22 cellular contexts compared by ENCODE assay signal in the genomic region with DNA sequence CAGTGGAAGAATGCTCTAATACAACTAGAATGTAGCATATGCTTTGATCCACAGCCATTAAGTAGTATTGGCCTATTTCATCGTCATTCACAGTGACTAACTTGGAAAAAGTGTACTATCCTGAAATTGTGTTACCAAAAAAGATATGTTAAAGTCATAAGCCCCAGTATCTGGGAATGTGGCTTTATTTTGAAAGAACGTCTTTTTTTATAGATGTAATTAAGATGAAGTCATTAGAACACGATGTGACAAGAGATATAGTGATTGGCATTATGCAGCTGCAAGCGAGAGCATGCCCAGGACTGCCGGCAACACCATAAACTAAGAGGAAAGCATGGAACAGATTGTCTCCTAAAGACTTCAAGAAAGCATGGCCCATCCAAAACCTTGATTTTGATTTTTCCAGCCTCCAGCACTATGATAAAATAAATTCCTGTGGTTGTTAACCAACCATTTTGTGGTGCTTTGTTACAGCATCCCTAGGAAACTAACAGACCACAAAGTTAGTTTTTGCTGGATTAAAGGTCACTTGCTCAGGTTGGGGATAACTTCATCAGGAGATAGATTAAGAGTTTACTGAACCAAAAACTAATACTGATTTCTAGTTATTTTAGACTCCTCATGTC.
"Had no signal": no experiment of that assay in that cellular context is flagged by ENCODE, and none has a peak within 500 bp of the region (broad histone marks: within the 10 kb centered on the region; RNA-seq: fewer than 3 reads in every experiment).

No MANE protein-coding gene starts in this region.

- H3K27ac ChIP-seq: colonic mucosa, esophagus muscularis mucosa, psoas muscle, right atrium auricular region, thyroid gland, upper lobe of right lung, WERI-Rb-1 had no signal

- H3K27ac Mint-ChIP-seq: activated CD4-positive, alpha-beta T cell treated with anti-CD3 and anti-CD28 coated beads, Interleukin-2, amount 10 ng/mL, durations not matched to agents 7 days and 5 days; activated CD8-positive, alpha-beta memory T cell treated with anti-CD3 and anti-CD28 coated beads, Interleukin-2, amount 10 ng/mL, durations not matched to agents 7 days and 5 days; activated CD8-positive, alpha-beta T cell treated with anti-CD3 and anti-CD28 coated beads for 36 hours; activated naive CD4-positive, alpha-beta T cell treated with anti-CD3 and anti-CD28 coated beads, Interleukin-2, amount 10 ng/mL, durations not matched to agents 7 days and 5 days; mesothelial cell of epicardium; natural killer cell; stimulated activated naive CD8-positive, alpha-beta T cell treated with anti-CD3 and anti-CD28 coated beads, Interleukin-15, Interleukin-2, amounts not matched to agents 100 ng/mL and 50 ng/mL, for 24 hours had no signal

- H3K4me3 ChIP-seq: colonic mucosa, esophagus muscularis mucosa, lung, psoas muscle, right atrium auricular region, thyroid gland, upper lobe of right lung had no signal

- H3K27me3 ChIP-seq: colonic mucosa, esophagus muscularis mucosa, right atrium auricular region, thyroid gland, upper lobe of right lung had no signal

- H3K4me1 ChIP-seq: colonic mucosa, esophagus muscularis mucosa, psoas muscle, right atrium auricular region, thyroid gland, upper lobe of right lung had no signal

- H3K4me3 Mint-ChIP-seq: activated CD4-positive, alpha-beta T cell treated with anti-CD3 and anti-CD28 coated beads, Interleukin-2, amount 10 ng/mL, durations not matched to agents 7 days and 5 days; activated CD8-positive, alpha-beta memory T cell treated with anti-CD3 and anti-CD28 coated beads, Interleukin-2, amount 10 ng/mL, durations not matched to agents 7 days and 5 days; activated CD8-positive, alpha-beta T cell treated with anti-CD3 and anti-CD28 coated beads for 36 hours; activated naive CD4-positive, alpha-beta T cell treated with anti-CD3 and anti-CD28 coated beads, Interleukin-2, amount 10 ng/mL, durations not matched to agents 7 days and 5 days; mesothelial cell of epicardium; natural killer cell; stimulated activated naive CD8-positive, alpha-beta T cell treated with anti-CD3 and anti-CD28 coated beads, Interleukin-15, Interleukin-2, amounts not matched to agents 100 ng/mL and 50 ng/mL, for 24 hours had no signal

- H3K4me1 Mint-ChIP-seq: activated CD4-positive, alpha-beta T cell treated with anti-CD3 and anti-CD28 coated beads, Interleukin-2, amount 10 ng/mL, durations not matched to agents 7 days and 5 days; activated CD8-positive, alpha-beta memory T cell treated with anti-CD3 and anti-CD28 coated beads, Interleukin-2, amount 10 ng/mL, durations not matched to agents 7 days and 5 days; activated naive CD4-positive, alpha-beta T cell treated with anti-CD3 and anti-CD28 coated beads, Interleukin-2, amount 10 ng/mL, durations not matched to agents 7 days and 5 days; mesothelial cell of epicardium; natural killer cell had no signal

- H3K27me3 Mint-ChIP-seq: activated CD4-positive, alpha-beta T cell treated with anti-CD3 and anti-CD28 coated beads, Interleukin-2, amount 10 ng/mL, durations not matched to agents 7 days and 5 days; activated CD8-positive, alpha-beta memory T cell treated with anti-CD3 and anti-CD28 coated beads, Interleukin-2, amount 10 ng/mL, durations not matched to agents 7 days and 5 days; activated CD8-positive, alpha-beta T cell treated with anti-CD3 and anti-CD28 coated beads for 36 hours; activated naive CD4-positive, alpha-beta T cell treated with anti-CD3 and anti-CD28 coated beads, Interleukin-2, amount 10 ng/mL, durations not matched to agents 7 days and 5 days; stimulated activated naive CD8-positive, alpha-beta T cell treated with anti-CD3 and anti-CD28 coated beads, Interleukin-15, Interleukin-2, amounts not matched to agents 100 ng/mL and 50 ng/mL, for 24 hours had no signal

- H3K36me3 Mint-ChIP-seq: activated CD8-positive, alpha-beta memory T cell treated with anti-CD3 and anti-CD28 coated beads, Interleukin-2, amount 10 ng/mL, durations not matched to agents 7 days and 5 days; activated naive CD4-positive, alpha-beta T cell treated with anti-CD3 and anti-CD28 coated beads, Interleukin-2, amount 10 ng/mL, durations not matched to agents 7 days and 5 days; mesothelial cell of epicardium had no signal

- H3K36me3 ChIP-seq: colonic mucosa, esophagus muscularis mucosa, right atrium auricular region, thyroid gland, upper lobe of right lung, WERI-Rb-1 had no signal

- H3K9me3 ChIP-seq: colonic mucosa, right atrium auricular region, thyroid gland, upper lobe of right lung had no signal

- DNase-seq: activated CD4-positive, alpha-beta T cell treated with anti-CD3 and anti-CD28 coated beads, Interleukin-2, amount 10 ng/mL, durations not matched to agents 7 days and 5 days; activated CD4-positive, CD25-positive, alpha-beta regulatory T cell treated with anti-CD3 and anti-CD28 coated beads, Interleukin-2, amount 50 U/mL, for 72 hours; activated CD8-positive, alpha-beta memory T cell treated with anti-CD3 and anti-CD28 coated beads, Interleukin-2, amount 10 ng/mL, durations not matched to agents 7 days and 5 days; activated CD8-positive, alpha-beta T cell treated with anti-CD3 and anti-CD28 coated beads for 36 hours; activated effector memory CD4-positive, alpha-beta T cell treated with anti-CD3 and anti-CD28 coated beads, Interleukin-2, amount 50 U/mL, for 16 hours; activated naive CD4-positive, alpha-beta T cell treated with anti-CD3 and anti-CD28 coated beads, Interleukin-2, amount 10 ng/mL, durations not matched to agents 7 days and 5 days; activated T-cell treated with anti-CD3 and anti-CD28 coated beads for 4 hours; colonic mucosa; foreskin fibroblast; natural killer cell; psoas muscle; stimulated activated CD4-positive, alpha-beta T cell treated with anti-CD3 and anti-CD28 coated beads, Interleukin-12 subunit alpha, Interleukin-12 subunit beta, amount 100 ng/mL, for 4 hours; substantia nigra; T-helper 1 cell; thyroid gland; upper lobe of right lung; WERI-Rb-1 had no signal
